ENCODE assay signal across 1 cellular context in the genomic region with DNA sequence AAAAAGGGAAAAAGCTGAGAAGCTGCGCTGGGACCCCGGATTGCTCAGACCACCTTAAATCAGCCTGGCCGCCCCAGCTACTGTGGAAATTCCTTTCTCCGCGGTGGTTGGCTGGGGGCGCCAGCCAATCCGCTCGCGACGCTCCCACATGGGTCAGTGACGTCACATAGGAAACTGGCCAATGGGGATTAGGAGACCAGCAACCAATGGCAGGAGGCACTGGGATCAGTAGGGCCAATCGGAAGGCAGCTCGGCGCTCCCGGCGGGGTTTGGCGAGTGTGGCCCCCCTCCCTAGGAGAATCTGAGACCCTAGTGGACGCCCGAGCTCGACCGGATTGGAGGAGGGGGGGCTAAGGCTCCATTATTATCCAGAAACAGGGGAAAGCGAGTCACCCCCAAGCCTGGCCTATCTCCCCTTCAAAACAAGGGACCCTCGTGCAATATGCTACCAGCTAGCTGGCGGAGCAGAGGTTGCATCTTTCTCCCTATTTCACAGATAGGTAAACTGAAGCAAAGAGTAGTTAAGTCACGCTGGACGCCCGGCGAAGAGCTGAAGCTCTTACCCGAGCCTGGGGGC.
A peak's percentile ranks its signal among the peaks of the same experiment; 100 is the strongest.
TF ChIP-seq lines count a peak whose summit lies in the region.

No MANE protein-coding gene starts in this region.

TF ChIP-seq in HepG2, 621 proteins besides CTCF, POLR2A, EP300 and RAD21 (continued from another document and continues in another):
- TF ChIP-seq, protein P1, sequence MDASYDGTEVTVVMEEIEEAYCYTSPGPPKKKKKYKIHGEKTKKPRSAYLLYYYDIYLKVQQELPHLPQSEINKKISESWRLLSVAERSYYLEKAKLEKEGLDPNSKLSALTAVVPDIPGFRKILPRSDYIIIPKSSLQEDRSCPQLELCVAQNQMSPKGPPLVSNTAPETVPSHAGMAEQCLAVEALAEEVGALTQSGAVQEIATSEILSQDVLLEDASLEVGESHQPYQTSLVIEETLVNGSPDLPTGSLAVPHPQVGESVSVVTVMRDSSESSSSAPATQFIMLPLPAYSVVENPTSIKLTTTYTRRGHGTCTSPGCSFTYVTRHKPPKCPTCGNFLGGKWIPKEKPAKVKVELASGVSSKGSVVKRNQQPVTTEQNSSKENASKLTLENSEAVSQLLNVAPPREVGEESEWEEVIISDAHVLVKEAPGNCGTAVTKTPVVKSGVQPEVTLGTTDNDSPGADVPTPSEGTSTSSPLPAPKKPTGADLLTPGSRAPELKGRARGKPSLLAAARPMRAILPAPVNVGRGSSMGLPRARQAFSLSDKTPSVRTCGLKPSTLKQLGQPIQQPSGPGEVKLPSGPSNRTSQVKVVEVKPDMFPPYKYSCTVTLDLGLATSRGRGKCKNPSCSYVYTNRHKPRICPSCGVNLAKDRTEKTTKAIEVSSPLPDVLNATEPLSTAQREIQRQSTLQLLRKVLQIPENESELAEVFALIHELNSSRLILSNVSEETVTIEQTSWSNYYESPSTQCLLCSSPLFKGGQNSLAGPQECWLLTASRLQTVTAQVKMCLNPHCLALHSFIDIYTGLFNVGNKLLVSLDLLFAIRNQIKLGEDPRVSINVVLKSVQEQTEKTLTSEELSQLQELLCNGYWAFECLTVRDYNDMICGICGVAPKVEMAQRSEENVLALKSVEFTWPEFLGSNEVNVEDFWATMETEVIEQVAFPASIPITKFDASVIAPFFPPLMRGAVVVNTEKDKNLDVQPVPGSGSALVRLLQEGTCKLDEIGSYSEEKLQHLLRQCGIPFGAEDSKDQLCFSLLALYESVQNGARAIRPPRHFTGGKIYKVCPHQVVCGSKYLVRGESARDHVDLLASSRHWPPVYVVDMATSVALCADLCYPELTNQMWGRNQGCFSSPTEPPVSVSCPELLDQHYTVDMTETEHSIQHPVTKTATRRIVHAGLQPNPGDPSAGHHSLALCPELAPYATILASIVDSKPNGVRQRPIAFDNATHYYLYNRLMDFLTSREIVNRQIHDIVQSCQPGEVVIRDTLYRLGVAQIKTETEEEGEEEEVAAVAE (CRISPR knock-in tag; IDR thresholded peaks at IDR 0.05; ENCODE audit: borderline replicate concordance) = peak; percentile 75; the same call in 1 of the 2 replicates
- TF ChIP-seq, protein P2, sequence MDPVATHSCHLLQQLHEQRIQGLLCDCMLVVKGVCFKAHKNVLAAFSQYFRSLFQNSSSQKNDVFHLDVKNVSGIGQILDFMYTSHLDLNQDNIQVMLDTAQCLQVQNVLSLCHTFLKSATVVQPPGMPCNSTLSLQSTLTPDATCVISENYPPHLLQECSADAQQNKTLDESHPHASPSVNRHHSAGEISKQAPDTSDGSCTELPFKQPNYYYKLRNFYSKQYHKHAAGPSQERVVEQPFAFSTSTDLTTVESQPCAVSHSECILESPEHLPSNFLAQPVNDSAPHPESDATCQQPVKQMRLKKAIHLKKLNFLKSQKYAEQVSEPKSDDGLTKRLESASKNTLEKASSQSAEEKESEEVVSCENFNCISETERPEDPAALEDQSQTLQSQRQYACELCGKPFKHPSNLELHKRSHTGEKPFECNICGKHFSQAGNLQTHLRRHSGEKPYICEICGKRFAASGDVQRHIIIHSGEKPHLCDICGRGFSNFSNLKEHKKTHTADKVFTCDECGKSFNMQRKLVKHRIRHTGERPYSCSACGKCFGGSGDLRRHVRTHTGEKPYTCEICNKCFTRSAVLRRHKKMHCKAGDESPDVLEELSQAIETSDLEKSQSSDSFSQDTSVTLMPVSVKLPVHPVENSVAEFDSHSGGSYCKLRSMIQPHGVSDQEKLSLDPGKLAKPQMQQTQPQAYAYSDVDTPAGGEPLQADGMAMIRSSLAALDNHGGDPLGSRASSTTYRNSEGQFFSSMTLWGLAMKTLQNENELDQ (CRISPR knock-in tag; IDR thresholded peaks at IDR 0.05; ENCODE audit: borderline replicate concordance) = no peak
- TF ChIP-seq GATA4 (IDR thresholded peaks at IDR 0.05; ENCODE audit: borderline replicate concordance, low read depth) (peak; percentile 98), ZNF619 (CRISPR knock-in tag; IDR thresholded peaks at IDR 0.05) (no peak), GATAD1 (CRISPR knock-in tag; IDR thresholded peaks at IDR 0.05) (peak; percentile 27; the same call in 1 of the 2 replicates), NFYB (CRISPR knock-in tag; IDR thresholded peaks at IDR 0.05) (peak; percentile 97), HMGA1 (CRISPR knock-in tag; conservative IDR thresholded peaks at IDR 0.05) (no peak), ZNF709 (CRISPR knock-in tag; IDR thresholded peaks at IDR 0.05) (no peak), NR2C2 (CRISPR knock-in tag; IDR thresholded peaks at IDR 0.05; ENCODE audit: borderline replicate concordance) (0 out of 2 replicates have a peak, but pooled peaks have one; percentile 30), DR1 (CRISPR knock-in tag; IDR thresholded peaks at IDR 0.05) (no peak), SRSF1 (optimal IDR thresholded peaks at IDR 0.05; ENCODE audit: low read depth, low read length) (peak; percentile 68), ZNF652 (CRISPR knock-in tag; IDR thresholded peaks at IDR 0.05; ENCODE audit: borderline replicate concordance, low read depth) (no peak), ZBTB7A (CRISPR knock-in tag; IDR thresholded peaks at IDR 0.05) (peak; percentile 51; the same call in 1 of the 2 replicates), ZKSCAN1 (IDR thresholded peaks at IDR 0.05; ENCODE audit: low read length) (no peak), BRCA1 (CRISPR knock-in tag; IDR thresholded peaks at IDR 0.05) (no peak), ZBTB7B (CRISPR knock-in tag; IDR thresholded peaks at IDR 0.05) (peak; percentile 56; the same call in 1 of the 2 replicates), RFXANK (CRISPR knock-in tag; IDR thresholded peaks at IDR 0.05) (peak; percentile 55; the same call in 1 of the 2 replicates), PHF21A (CRISPR knock-in tag; IDR thresholded peaks at IDR 0.05) (peak; percentile 12; the same call in 1 of the 2 replicates), TBX2 (CRISPR knock-in tag; IDR thresholded peaks at IDR 0.05; ENCODE audit: borderline replicate concordance) (peak; percentile 14; the same call in 1 of the 2 replicates), KLF16 (CRISPR knock-in tag; IDR thresholded peaks at IDR 0.05) (no peak), ZFP36L1 (CRISPR knock-in tag; IDR thresholded peaks at IDR 0.05) (no peak), SIN3A (IDR thresholded peaks at IDR 0.05; ENCODE audit: borderline replicate concordance, low read depth, low read length) (no peak), CC2D1A (CRISPR knock-in tag; IDR thresholded peaks at IDR 0.05) (no peak), ZNF703 (CRISPR knock-in tag; IDR thresholded peaks at IDR 0.05; ENCODE audit: borderline replicate concordance) (no peak), SIX4 (CRISPR knock-in tag; IDR thresholded peaks at IDR 0.05) (no peak), AGO1 (IDR thresholded peaks at IDR 0.05; ENCODE audit: low read depth, low read length, poor library complexity, severe bottlenecking) (no peak), SIN3B (IDR thresholded peaks at IDR 0.05; ENCODE audit: low read length) (peak; percentile 24; the same call in 1 of the 2 replicates), ZNF24 (IDR thresholded peaks at IDR 0.05) (no peak), ZNF564 (CRISPR knock-in tag; IDR thresholded peaks at IDR 0.05) (no peak), ZBTB20 (CRISPR knock-in tag; IDR thresholded peaks at IDR 0.05; ENCODE audit: borderline replicate concordance, low read depth) (peak; percentile 3; the same call in 1 of the 2 replicates), ZMYM4 (CRISPR knock-in tag; IDR thresholded peaks at IDR 0.05) (peak; percentile 61; the same call in 1 of the 2 replicates), HOXA3 (CRISPR knock-in tag; IDR thresholded peaks at IDR 0.05) (0 out of 2 replicates have a peak, but pooled peaks have one; percentile 13), GABPA (IDR thresholded peaks at IDR 0.05; ENCODE audit: low read depth, low read length) (no peak), GABPA (CRISPR knock-in tag; IDR thresholded peaks at IDR 0.05; ENCODE audit: low read depth) (no peak), PHF5A (CRISPR knock-in tag; IDR thresholded peaks at IDR 0.05; ENCODE audit: low read depth, unreplicated experiment) (no peak), ZNF251 (CRISPR knock-in tag; IDR thresholded peaks at IDR 0.05) (no peak), SP2 (CRISPR knock-in tag; IDR thresholded peaks at IDR 0.05) (peak; percentile 75), DNMT1 (CRISPR knock-in tag; IDR thresholded peaks at IDR 0.05) (no peak), CREM (IDR thresholded peaks at IDR 0.05) (peak; percentile 91), CREM (CRISPR knock-in tag; IDR thresholded peaks at IDR 0.05) (no peak), SRSF4 (IDR thresholded peaks at IDR 0.05; ENCODE audit: low read depth, low read length, poor library complexity, severe bottlenecking) (no peak)
- TF ChIP-seq, protein P3, sequence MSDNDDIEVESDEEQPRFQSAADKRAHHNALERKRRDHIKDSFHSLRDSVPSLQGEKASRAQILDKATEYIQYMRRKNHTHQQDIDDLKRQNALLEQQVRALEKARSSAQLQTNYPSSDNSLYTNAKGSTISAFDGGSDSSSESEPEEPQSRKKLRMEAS (IDR thresholded peaks at IDR 0.05) = no peak
- TF ChIP-seq, protein P4, sequence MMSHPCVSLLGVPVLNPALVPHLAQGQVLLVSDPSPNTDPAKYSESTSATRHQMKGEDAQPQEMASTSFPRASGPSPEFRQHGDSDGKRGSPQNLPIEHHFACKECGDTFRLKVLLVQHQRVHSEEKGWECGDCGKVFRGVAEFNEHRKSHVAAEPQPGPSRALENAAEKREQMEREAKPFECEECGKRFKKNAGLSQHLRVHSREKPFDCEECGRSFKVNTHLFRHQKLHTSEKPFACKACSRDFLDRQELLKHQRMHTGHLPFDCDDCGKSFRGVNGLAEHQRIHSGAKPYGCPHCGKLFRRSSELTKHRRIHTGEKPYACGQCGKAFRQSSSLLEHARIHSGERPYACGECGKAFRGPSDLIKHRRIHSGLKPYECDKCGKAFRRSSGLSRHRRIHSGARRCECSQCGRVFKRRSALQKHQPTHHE (CRISPR knock-in tag; IDR thresholded peaks at IDR 0.05; ENCODE audit: borderline replicate concordance) = no peak
- TF ChIP-seq, protein P5, sequence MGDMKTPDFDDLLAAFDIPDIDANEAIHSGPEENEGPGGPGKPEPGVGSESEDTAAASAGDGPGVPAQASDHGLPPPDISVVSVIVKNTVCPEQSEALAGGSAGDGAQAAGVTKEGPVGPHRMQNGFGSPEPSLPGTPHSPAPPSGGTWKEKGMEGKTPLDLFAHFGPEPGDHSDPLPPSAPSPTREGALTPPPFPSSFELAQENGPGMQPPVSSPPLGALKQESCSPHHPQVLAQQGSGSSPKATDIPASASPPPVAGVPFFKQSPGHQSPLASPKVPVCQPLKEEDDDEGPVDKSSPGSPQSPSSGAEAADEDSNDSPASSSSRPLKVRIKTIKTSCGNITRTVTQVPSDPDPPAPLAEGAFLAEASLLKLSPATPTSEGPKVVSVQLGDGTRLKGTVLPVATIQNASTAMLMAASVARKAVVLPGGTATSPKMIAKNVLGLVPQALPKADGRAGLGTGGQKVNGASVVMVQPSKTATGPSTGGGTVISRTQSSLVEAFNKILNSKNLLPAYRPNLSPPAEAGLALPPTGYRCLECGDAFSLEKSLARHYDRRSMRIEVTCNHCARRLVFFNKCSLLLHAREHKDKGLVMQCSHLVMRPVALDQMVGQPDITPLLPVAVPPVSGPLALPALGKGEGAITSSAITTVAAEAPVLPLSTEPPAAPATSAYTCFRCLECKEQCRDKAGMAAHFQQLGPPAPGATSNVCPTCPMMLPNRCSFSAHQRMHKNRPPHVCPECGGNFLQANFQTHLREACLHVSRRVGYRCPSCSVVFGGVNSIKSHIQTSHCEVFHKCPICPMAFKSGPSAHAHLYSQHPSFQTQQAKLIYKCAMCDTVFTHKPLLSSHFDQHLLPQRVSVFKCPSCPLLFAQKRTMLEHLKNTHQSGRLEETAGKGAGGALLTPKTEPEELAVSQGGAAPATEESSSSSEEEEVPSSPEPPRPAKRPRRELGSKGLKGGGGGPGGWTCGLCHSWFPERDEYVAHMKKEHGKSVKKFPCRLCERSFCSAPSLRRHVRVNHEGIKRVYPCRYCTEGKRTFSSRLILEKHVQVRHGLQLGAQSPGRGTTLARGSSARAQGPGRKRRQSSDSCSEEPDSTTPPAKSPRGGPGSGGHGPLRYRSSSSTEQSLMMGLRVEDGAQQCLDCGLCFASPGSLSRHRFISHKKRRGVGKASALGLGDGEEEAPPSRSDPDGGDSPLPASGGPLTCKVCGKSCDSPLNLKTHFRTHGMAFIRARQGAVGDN (CRISPR knock-in tag; IDR thresholded peaks at IDR 0.05) = no peak; the same call in 1 of the 2 replicates
- TF ChIP-seq, protein P6, sequence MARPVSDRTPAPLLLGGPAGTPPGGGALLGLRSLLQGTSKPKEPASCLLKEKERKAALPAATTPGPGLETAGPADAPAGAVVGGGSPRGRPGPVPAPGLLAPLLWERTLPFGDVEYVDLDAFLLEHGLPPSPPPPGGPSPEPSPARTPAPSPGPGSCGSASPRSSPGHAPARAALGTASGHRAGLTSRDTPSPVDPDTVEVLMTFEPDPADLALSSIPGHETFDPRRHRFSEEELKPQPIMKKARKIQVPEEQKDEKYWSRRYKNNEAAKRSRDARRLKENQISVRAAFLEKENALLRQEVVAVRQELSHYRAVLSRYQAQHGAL (CRISPR knock-in tag; IDR thresholded peaks at IDR 0.05; ENCODE audit: not compliant biosample characterization) = no peak
- TF ChIP-seq, protein P7, sequence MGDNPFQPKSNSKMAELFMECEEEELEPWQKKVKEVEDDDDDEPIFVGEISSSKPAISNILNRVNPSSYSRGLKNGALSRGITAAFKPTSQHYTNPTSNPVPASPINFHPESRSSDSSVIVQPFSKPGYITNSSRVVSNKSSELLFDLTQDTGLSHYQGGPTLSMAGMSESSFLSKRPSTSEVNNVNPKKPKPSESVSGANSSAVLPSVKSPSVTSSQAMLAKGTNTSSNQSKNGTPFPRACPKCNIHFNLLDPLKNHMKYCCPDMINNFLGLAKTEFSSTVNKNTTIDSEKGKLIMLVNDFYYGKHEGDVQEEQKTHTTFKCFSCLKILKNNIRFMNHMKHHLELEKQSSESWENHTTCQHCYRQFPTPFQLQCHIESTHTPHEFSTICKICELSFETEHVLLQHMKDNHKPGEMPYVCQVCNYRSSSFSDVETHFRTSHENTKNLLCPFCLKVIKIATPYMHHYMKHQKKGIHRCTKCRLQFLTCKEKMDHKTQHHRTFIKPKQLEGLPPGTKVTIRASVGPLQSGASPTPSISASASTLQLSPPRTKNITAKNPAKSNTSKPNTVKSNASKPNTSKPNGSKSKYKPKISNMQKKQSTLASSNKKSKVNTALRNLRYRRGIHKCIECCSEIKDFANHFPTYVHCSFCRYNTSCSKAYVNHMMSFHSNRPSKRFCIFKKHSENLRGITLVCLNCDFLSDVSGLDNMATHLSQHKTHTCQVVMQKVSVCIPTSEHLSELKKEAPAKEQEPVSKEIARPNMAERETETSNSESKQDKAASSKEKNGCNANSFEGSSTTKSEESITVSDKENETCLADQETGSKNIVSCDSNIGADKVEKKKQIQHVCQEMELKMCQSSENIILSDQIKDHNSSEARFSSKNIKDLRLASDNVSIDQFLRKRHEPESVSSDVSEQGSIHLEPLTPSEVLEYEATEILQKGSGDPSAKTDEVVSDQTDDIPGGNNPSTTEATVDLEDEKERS (CRISPR knock-in tag; IDR thresholded peaks at IDR 0.05) = no peak
- TF ChIP-seq, protein P8, sequence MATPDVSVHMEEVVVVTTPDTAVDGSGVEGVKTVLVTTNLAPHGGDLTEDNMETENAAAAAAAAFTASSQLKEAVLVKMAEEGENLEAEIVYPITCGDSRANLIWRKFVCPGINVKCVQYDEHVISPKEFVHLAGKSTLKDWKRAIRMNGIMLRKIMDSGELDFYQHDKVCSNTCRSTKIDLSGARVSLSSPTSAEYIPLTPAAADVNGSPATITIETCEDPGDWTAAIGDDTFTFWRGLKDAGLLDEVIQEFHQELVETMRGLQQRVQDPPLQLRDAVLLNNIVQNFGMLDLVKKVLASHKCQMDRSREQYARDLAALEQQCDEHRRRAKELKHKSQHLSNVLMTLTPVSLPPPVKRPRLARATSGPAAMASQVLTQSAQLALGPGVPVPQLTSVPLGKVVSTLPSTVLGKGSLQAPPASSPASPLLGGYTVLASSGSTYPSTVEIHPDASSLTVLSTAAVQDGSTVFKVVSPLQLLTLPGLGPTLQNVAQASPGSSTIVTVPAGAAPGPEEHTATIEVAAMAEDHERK (CRISPR knock-in tag; IDR thresholded peaks at IDR 0.05; ENCODE audit: low read depth) = no peak
